8 cellular contexts compared by ENCODE assay signal in genomic region chr15:60397772-60398445, GRCh38. TPM values are rescaled to one million over a fixed set of nuclear protein-coding genes. Genes with fewer than 3 reads are reported as not detected.
A peak's percentile ranks its signal among the peaks of the same experiment; 100 is the strongest.
DNase-seq lines count a peak whose midpoint lies in the region; ATAC-seq and TF ChIP-seq lines count a peak whose summit lies in the region.

TSS of gene ANXA2 (minus strand) at chr15:60397986. CDS start at chr15:60386075, 11,911 bp downstream.

- TF ChIP-seq POLR2A in GM19099 (IDR thresholded peaks at IDR 0.05; ENCODE audit: extremely low read depth, insufficient read length, low read depth) (peak; percentile 93), thyroid gland (IDR thresholded peaks at IDR 0.05) (peak; percentile 54 to 94)

- POLR2A ChIA-PET in BJ (lab: Charles Lee): interaction anchor here (1.0 kb wide), 1 partner anchor 16 kb away, joined by 3 read pairs; no protein-coding TSS in a partner anchor

- H3K4me3 Mint-ChIP-seq in osteocyte (ENCODE audit: unreplicated experiment): peak within 1 kb of the TSS; percentile 90

- intact Hi-C loops in thyroid gland (cut with DNase I): loop anchor here (5.0 kb wide), 1 partner anchor 36 kb away; no protein-coding TSS in a partner anchor

- H3K36me3 ChIP-seq in BJ (ENCODE audit: control insufficient read depth, insufficient read depth, low read length): peaks cover 10% of the 10 kb centered on the region
- H3K36me3 ChIP-seq in RWPE2 (ENCODE audit: low read depth): peaks cover 42% of the 10 kb centered on the region
- no peaks in the 10 kb centered on the region for H3K36me3 ChIP-seq in thyroid gland

- WGBS in thyroid gland, 2 donors: 0 to 1% methylated on average over 16 to 23 of the region's 53 CpGs

- H3K4me1 Mint-ChIP-seq in osteocyte (ENCODE audit: unreplicated experiment): peaks cover 70% of the 10 kb centered on the region

- H3K27ac Mint-ChIP-seq in osteocyte (ENCODE audit: unreplicated experiment): peak within 1 kb of the TSS; percentile 95

- H3K27me3 Mint-ChIP-seq in osteocyte (ENCODE audit: unreplicated experiment): no peaks in the 10 kb centered on the region

- no peaks in the 10 kb centered on the region for H3K9me3 ChIP-seq in RWPE2 (ENCODE audit: severe bottlenecking)
- no peaks in the 10 kb centered on the region for H3K9me3 ChIP-seq in thyroid gland

- CTCF ChIA-PET in BJ (lab: Yijun Ruan, JAX): interaction anchor here (0.6 to 0.8 kb wide), 5 partner anchors 26 to 1685 kb away, joined by 3 to 4 read pairs (median 3); no protein-coding TSS in a partner anchor

- H3K4me1 ChIP-seq in RWPE2 (ENCODE audit: insufficient read depth, poor library complexity, severe bottlenecking) (peaks cover 50% of the 10 kb centered on the region), foreskin keratinocyte (peaks cover 19% of the 10 kb centered on the region), thyroid gland (peaks cover 37 to 38% of the 10 kb centered on the region in 2 donors)

- H3K9me3 Mint-ChIP-seq in osteocyte (ENCODE audit: unreplicated experiment): no peaks in the 10 kb centered on the region

- ATAC-seq in HG03280 (IDR thresholded peaks at IDR 0.05; ENCODE audit: unreplicated experiment): peak; percentile 69
- ATAC-seq in RWPE2 (ENCODE audit: low read depth): peak; percentile 47
- ATAC-seq in foreskin keratinocyte: peak; percentile 62

- H3K4me3 ChIP-seq in BJ (ENCODE audit: low read depth, low read length) (peak within 1 kb of the TSS; percentile 98), RWPE2 (ENCODE audit: severe bottlenecking) (peak within 1 kb of the TSS; percentile 97), thyroid gland (replicated peaks in 1 of 3) (peak within 1 kb of the TSS; percentile 91 to 95 (median 94))

- DNase-seq in BJ (ENCODE audit: low read depth): no peak
- DNase-seq in RWPE2 (ENCODE audit: low spot score): peak; percentile 97
- peak; percentile 78 for DNase-seq in activated gamma-delta T cell (lab: John Stamatoyannopoulos, UW)
- peak; percentile 63 to 81 for DNase-seq in foreskin keratinocyte
- peak; percentile 95 for DNase-seq in osteocyte (ENCODE audit: extremely low spot score, unreplicated experiment)
- DNase-seq in thyroid gland: peak; percentile 83 to 84

- H3K36me3 Mint-ChIP-seq in osteocyte (ENCODE audit: unreplicated experiment): peaks cover 40% of the 10 kb centered on the region

- TF ChIP-seq CTCF in BJ (IDR thresholded peaks at IDR 0.05; ENCODE audit: insufficient read depth, low read depth, low read length): no peak
- no peak for TF ChIP-seq CTCF in RWPE2 (IDR thresholded peaks at IDR 0.05; ENCODE audit: poor library complexity, severe bottlenecking)
- TF ChIP-seq CTCF in foreskin keratinocyte (conservative IDR thresholded peaks at IDR 0.05): no peak
- TF ChIP-seq CTCF in osteocyte (IDR thresholded peaks at IDR 0.05): no peak
- TF ChIP-seq CTCF in thyroid gland (IDR thresholded peaks at IDR 0.05): no peak

- H3K27ac ChIP-seq in RWPE2 (ENCODE audit: poor library complexity, severe bottlenecking): peak within 1 kb of the TSS; percentile 99
- peak within 1 kb of the TSS; percentile 99 for H3K27ac ChIP-seq in foreskin keratinocyte
- H3K27ac ChIP-seq in thyroid gland: peak within 1 kb of the TSS; percentile 96 to 99 (median 98)

- H3K27me3 ChIP-seq in BJ (ENCODE audit: control insufficient read depth, insufficient read depth, low read length): no peaks in the 10 kb centered on the region
- no peaks in the 10 kb centered on the region for H3K27me3 ChIP-seq in RWPE2 (ENCODE audit: insufficient read depth, poor library complexity, severe bottlenecking)
- no peaks in the 10 kb centered on the region for H3K27me3 ChIP-seq in foreskin keratinocyte
- H3K27me3 ChIP-seq in thyroid gland: no peaks in the 10 kb centered on the region

RNA-seq across cellular contexts. Expression of gene ANXA2, which starts in this region (rescaled TPM):
- polyA plus RNA-seq in BJ (2011; rRNA removed) (5,886 and 6,474 TPM in 2 replicates), foreskin keratinocyte (7,399 and 7,770 TPM in 2 replicates)
- polyA minus RNA-seq in BJ (2011; rRNA and poly(A)+ RNA removed): 2,251 and 4,059 TPM in 2 replicates
- total RNA-seq in foreskin keratinocyte (7,195 and 7,994 TPM in 2 replicates), osteocyte (2,961 and 3,149 TPM in 2 replicates), thyroid gland (100 to 1,000 TPM; 436 to 796 (median 612) TPM)
